Comparison of ENCODE assay signal across 10 cellular contexts in genomic region chr1:169312084-169312954, GRCh38. TPM values are rescaled to one million over a fixed set of nuclear protein-coding genes. Genes with fewer than 3 reads are reported as not detected.
A peak's percentile ranks its signal among the peaks of the same experiment; 100 is the strongest.
DNase-seq lines count a peak whose midpoint lies in the region; ATAC-seq and TF ChIP-seq lines count a peak whose summit lies in the region.
"Had no signal": no experiment of that assay in that cellular context is flagged by ENCODE, and none has a peak within 500 bp of the region (broad histone marks: within the 10 kb centered on the region; RNA-seq: fewer than 3 reads in every experiment).

No MANE protein-coding gene starts in this region.

- H3K4me3 ChIP-seq in Karpas-422 (ENCODE audit: low read length) (no peak overlapping the region), fibroblast of villous mesenchyme (ENCODE audit: low read depth, low read length) (no peak overlapping the region), upper lobe of right lung (no peak overlapping the region), thyroid gland (replicated peaks in 1 of 3) (no peak overlapping the region)
- H3K4me3 ChIP-seq: SK-N-MC, skin epidermis had no signal

- 67 to 76% methylated on average over 5 of the region's 5 CpGs for WGBS in thyroid gland, 2 donors

- H3K4me1 ChIP-seq in Karpas-422 (ENCODE audit: low read length) (no peaks in the 10 kb centered on the region; the same call in 1 of the 2 replicates), upper lobe of right lung (no peaks in the 10 kb centered on the region), thyroid gland (peaks cover 0 to 8% of the 10 kb centered on the region in 2 donors)

- intact Hi-C loops in upper lobe of right lung (cut with DNase I) = no loop called here
- intact Hi-C loops in thyroid gland (cut with DNase I) = no loop called here

- H4K20me1 ChIP-seq in Karpas-422 (ENCODE audit: insufficient read depth, low read depth, low read length) = no peaks in the 10 kb centered on the region

- no peaks in the 10 kb centered on the region; the same call in 1 of the 2 replicates for H3K9me2 ChIP-seq in Karpas-422 (replicated peaks; ENCODE audit: insufficient read depth, low read length)

- H3K79me2 ChIP-seq in Karpas-422 (ENCODE audit: low read length) = no peaks in the 10 kb centered on the region

- no peak for TF ChIP-seq POLR2A in thyroid gland (IDR thresholded peaks at IDR 0.05)

- TF ChIP-seq CTCF in fibroblast of villous mesenchyme (IDR thresholded peaks at IDR 0.05; ENCODE audit: insufficient read depth, low read depth, low read length) (no peak), upper lobe of right lung (IDR thresholded peaks at IDR 0.05) (no peak), thyroid gland (IDR thresholded peaks at IDR 0.05) (no peak)

- H3K9ac ChIP-seq in Karpas-422 (ENCODE audit: low read length) = no peak overlapping the region

- no peak overlapping the region for H2AFZ ChIP-seq in Karpas-422 (ENCODE audit: low read length)

- DNase-seq in Karpas-422 (peak; percentile 40), fibroblast of villous mesenchyme (ENCODE audit: low read depth) (peak; percentile 93), upper lobe of right lung (no peak), thyroid gland (no peak)
- DNase-seq in activated CD4-positive, alpha-beta T cell treated with anti-CD3 and anti-CD28 coated beads, Interleukin-2, amount 50 U/mL, for 48 hours = peak; percentile 17 to 28

- no peaks in the 10 kb centered on the region for H3K9me3 ChIP-seq in Karpas-422 (ENCODE audit: low read length)
- no peaks in the 10 kb centered on the region for H3K9me3 ChIP-seq in upper lobe of right lung
- no peaks in the 10 kb centered on the region for H3K9me3 ChIP-seq in thyroid gland

- H3K36me3 ChIP-seq in Karpas-422 (ENCODE audit: insufficient read depth, low read length) (no peaks in the 10 kb centered on the region), upper lobe of right lung (no peaks in the 10 kb centered on the region), thyroid gland (no peaks in the 10 kb centered on the region)

- H3K27me3 ChIP-seq in Karpas-422 (ENCODE audit: low read length) (no peaks in the 10 kb centered on the region), upper lobe of right lung (no peaks in the 10 kb centered on the region), thyroid gland (no peaks in the 10 kb centered on the region)

- no peak overlapping the region for H3K27ac ChIP-seq in Karpas-422 (ENCODE audit: low read length)
- no peak overlapping the region for H3K27ac ChIP-seq in upper lobe of right lung
- no peak overlapping the region for H3K27ac ChIP-seq in thyroid gland
- H3K27ac ChIP-seq: SK-N-MC, skin epidermis had no signal

- ATAC-seq in GM18502 (IDR thresholded peaks at IDR 0.05; ENCODE audit: poor library complexity, unreplicated experiment) = peak; percentile 53
- ATAC-seq in upper lobe of right lung = peak; percentile 70
- ATAC-seq in HG03045 (IDR thresholded peaks at IDR 0.05; ENCODE audit: unreplicated experiment) = no peak
- ATAC-seq in HG02852 (IDR thresholded peaks at IDR 0.05; ENCODE audit: unreplicated experiment) = no peak

- no peak overlapping the region for H3K4me2 ChIP-seq in Karpas-422 (ENCODE audit: low read depth, low read length, poor library complexity, severe bottlenecking)

RNA-seq across cellular contexts. Expression of gene NME7, which starts 55.3 kb away (rescaled TPM):
- 7.2 and 7.4 TPM in 2 replicates for total RNA-seq in Karpas-422 (2014; rRNA removed; shearing (Covaris generic); ENCODE audit: low replicate concordance)
- total RNA-seq in fibroblast of villous mesenchyme (28.3 and 41.9 TPM in 2 replicates), upper lobe of right lung (12.1 TPM), thyroid gland (10 to 100 TPM; 26.3 to 44.9 (median 36.4) TPM)

RNA-seq across cellular contexts. Expression of gene BLZF1, which starts 55.7 kb away (rescaled TPM):
- 19.6 and 23.4 TPM in 2 replicates for total RNA-seq in Karpas-422 (2014; rRNA removed; shearing (Covaris generic); ENCODE audit: low replicate concordance)
- total RNA-seq in fibroblast of villous mesenchyme = 30.0 and 40.6 TPM in 2 replicates
- total RNA-seq in upper lobe of right lung = 22.4 TPM
- 10 to 100 TPM; 26.3 to 37.1 (median 32.5) TPM for total RNA-seq in thyroid gland

Comparison
In these comparisons a context has a peak if more than half of its experiments do, and no peak if none do; other contexts are left out.
1. ATAC-seq: peak in GM18502 (single experiment) and upper lobe of right lung (single experiment); none in HG03045 (single experiment) and HG02852 (single experiment).
2. DNase-seq: peak in Karpas-422 (single experiment), activated CD4-positive, alpha-beta T cell treated with anti-CD3 and anti-CD28 coated beads, Interleukin-2, amount 50 U/mL, for 48 hours (2 of 2) and fibroblast of villous mesenchyme (single experiment); none in upper lobe of right lung (single experiment) and thyroid gland (0 of 2).